ENCODE assay signal across 10 cellular contexts in genomic region chr6:167153523-167153959, GRCh38. TPM values are rescaled to one million over a fixed set of nuclear protein-coding genes. Genes with fewer than 3 reads are reported as not detected.
DNase-seq lines count a peak whose midpoint lies in the region; ATAC-seq and TF ChIP-seq lines count a peak whose summit lies in the region.
"Had no signal": no experiment of that assay in that cellular context is flagged by ENCODE, and none has a peak within 500 bp of the region (broad histone marks: within the 10 kb centered on the region; RNA-seq: fewer than 3 reads in every experiment).

No MANE protein-coding gene starts in this region.

- H2BK12ac ChIP-seq in neuronal stem cell (ENCODE audit: low read length): no peak overlapping the region

- CTCF ChIA-PET in T-cell (lab: Charles Lee): interaction anchor here in 1 of 2 donors (0.5 kb wide), 1 partner anchor 354 kb away, joined by 3 read pairs; no protein-coding TSS in a partner anchor

- H3K27me3 ChIP-seq in neuronal stem cell (ENCODE audit: control insufficient read depth in 3 of 3, insufficient read depth in 3 of 3, low read depth in 1 of 3, low read length in 3 of 3): peaks cover 0 to under 1% (median 0%) of the 10 kb centered on the region in 3 experiments
- H3K27me3 ChIP-seq: pancreas had no signal

- peak overlapping the region; percentile 53 to 60 (median 57) for H3K4me3 Mint-ChIP-seq in T-cell

- H3K18ac ChIP-seq in neuronal stem cell (ENCODE audit: low read length): no peak overlapping the region

- H2AFZ ChIP-seq in neuronal stem cell (ENCODE audit: low read length): peak overlapping the region; percentile 54

- H3K27ac Mint-ChIP-seq in T-cell: peak overlapping the region in 1 of 2 donors; percentile 37
- H3K27ac Mint-ChIP-seq: activated naive CD4-positive, alpha-beta T cell treated with anti-CD3 and anti-CD28 coated beads, Interleukin-2, amount 50 U/mL, for 72 hours had no signal

- H3K4me3 ChIP-seq in AG10803 (ENCODE audit: low read length): peak overlapping the region; percentile 37
- H3K4me3 ChIP-seq in neuronal stem cell (ENCODE audit: low read length in 2 of 2): no peak overlapping the region
- no peak overlapping the region for H3K4me3 ChIP-seq in lower leg skin (ENCODE audit: low read depth, poor library complexity, severe bottlenecking)
- H3K4me3 ChIP-seq: pancreas had no signal

- no peaks in the 10 kb centered on the region for H3K36me3 Mint-ChIP-seq in T-cell
- H3K36me3 Mint-ChIP-seq: activated naive CD4-positive, alpha-beta T cell treated with anti-CD3 and anti-CD28 coated beads, Interleukin-2, amount 50 U/mL, for 72 hours had no signal

- H2BK15ac ChIP-seq in neuronal stem cell (ENCODE audit: low read length): no peak overlapping the region

- no peaks in the 10 kb centered on the region for H3K9me3 ChIP-seq in neuronal stem cell (replicated peaks in 1 of 2; ENCODE audit: control insufficient read depth in 2 of 2, insufficient read depth in 1 of 2, low read depth in 1 of 2, low read length in 2 of 2)
- H3K9me3 ChIP-seq: pancreas had no signal

- peak; percentile 27 for DNase-seq in AG10803 (ENCODE audit: low read depth)
- peak in 1 of 34 experiments; percentile 12 for DNase-seq in T-cell
- DNase-seq in neuronal stem cell (ENCODE audit: low spot score): no peak
- no peak for DNase-seq in lower leg skin (ENCODE audit: low spot score in 2 of 2)
- DNase-seq in AG08395 (ENCODE audit: low spot score): no peak
- no peak for DNase-seq in activated gamma-delta T cell treated with Interleukin-2 at 50 U/mL for 16 hours

- H3K9me3 Mint-ChIP-seq in T-cell: no peaks in the 10 kb centered on the region
- H3K9me3 Mint-ChIP-seq: activated naive CD4-positive, alpha-beta T cell treated with anti-CD3 and anti-CD28 coated beads, Interleukin-2, amount 50 U/mL, for 72 hours had no signal

- H3K79me1 ChIP-seq in neuronal stem cell (ENCODE audit: low read depth, low read length): no peaks in the 10 kb centered on the region

- no peaks in the 10 kb centered on the region for H3K36me3 ChIP-seq in neuronal stem cell (replicated peaks in 1 of 2; ENCODE audit: control insufficient read depth in 2 of 2, insufficient read depth in 2 of 2, low read length in 2 of 2)
- H3K36me3 ChIP-seq: pancreas had no signal

- peaks cover 2 to 5% of the 10 kb centered on the region in 2 donors for H3K27me3 Mint-ChIP-seq in T-cell

- no peaks in the 10 kb centered on the region for H3K4me1 ChIP-seq in neuronal stem cell (ENCODE audit: control insufficient read depth in 2 of 2, insufficient read depth in 1 of 2, low read depth in 1 of 2, low read length in 2 of 2)
- H3K4me1 ChIP-seq: pancreas had no signal

- H3K4ac ChIP-seq in neuronal stem cell (ENCODE audit: low read length): no peak overlapping the region

- no peak overlapping the region for H2AK5ac ChIP-seq in neuronal stem cell (ENCODE audit: low read depth, low read length)

- no peak for TF ChIP-seq POLR2A in lower leg skin (IDR thresholded peaks at IDR 0.05)

- intact Hi-C loops in lower leg skin (cut with DNase I; ENCODE audit: low total_unique reads): no loop called here

- POLR2A ChIA-PET in T-cell (lab: Charles Lee): no interaction called here

- peaks cover 0 to 27% (median 12%) of the 10 kb centered on the region in 3 donors for H3K4me1 Mint-ChIP-seq in T-cell

- H3K14ac ChIP-seq in neuronal stem cell (ENCODE audit: low read length): no peak overlapping the region

- H2BK120ac ChIP-seq in neuronal stem cell (ENCODE audit: low read depth, low read length): no peak overlapping the region

- no peak overlapping the region for H3K9ac ChIP-seq in neuronal stem cell (ENCODE audit: low read depth, low read length, poor library complexity)

- H2BK5ac ChIP-seq in neuronal stem cell (ENCODE audit: low read length): no peak overlapping the region

- peak; percentile 57 for ATAC-seq in GM18873 (IDR thresholded peaks at IDR 0.05; ENCODE audit: low FRiP score, unreplicated experiment)
- ATAC-seq in HG03103 (IDR thresholded peaks at IDR 0.05; ENCODE audit: low read depth, unreplicated experiment): peak; percentile 40
- ATAC-seq in T-cell (replicated peaks in 1 of 4): peak in 1 of 4 experiments; percentile 39

- no peak for TF ChIP-seq CTCF in AG10803 (conservative IDR thresholded peaks at IDR 0.05; ENCODE audit: low read length)
- no peak for TF ChIP-seq CTCF in lower leg skin (IDR thresholded peaks at IDR 0.05)

- no CpG with 5 or more reads among the region's 13 CpGs for WGBS in neuronal stem cell (ENCODE audit: extremely low coverage in 2 of 2, insufficient read length in 2 of 2, insufficient replicate concordance in 1 of 2), 2 donors
- 57% methylated on average over 13 of the region's 13 CpGs for WGBS in lower leg skin, 2 donors

- H3K27ac ChIP-seq in neuronal stem cell (replicated peaks; ENCODE audit: low read length): no peak overlapping the region
- H3K27ac ChIP-seq: pancreas had no signal

- H3K4me2 ChIP-seq in neuronal stem cell (ENCODE audit: insufficient read depth, low read length, poor library complexity, severe bottlenecking): no peak overlapping the region

- H3K23ac ChIP-seq in neuronal stem cell (ENCODE audit: low read depth, low read length, poor library complexity): no peak overlapping the region

- H4K8ac ChIP-seq in neuronal stem cell (ENCODE audit: low read depth, low read length): no peak overlapping the region

- H4K91ac ChIP-seq in neuronal stem cell (ENCODE audit: low read depth, low read length, poor library complexity): no peak overlapping the region

RNA-seq across cellular contexts. Expression of gene GPR31, which starts 4.2 kb away (rescaled TPM):
- total RNA-seq in T-cell (not detected), lower leg skin (not detected)
- not detected for polyA plus RNA-seq in neuronal stem cell (2013, experiment 1 of 2)
- polyA plus RNA-seq in neuronal stem cell (2013, experiment 2 of 2): not detected
- total RNA-seq: activated naive CD4-positive, alpha-beta T cell treated with anti-CD3 and anti-CD28 coated beads, Interleukin-2, amount 50 U/mL, for 72 hours; pancreas had no signal
- polyA plus RNA-seq: pancreas had no signal

RNA-seq across cellular contexts. Expression of gene CCR6, which starts 30.6 kb away (rescaled TPM):
- total RNA-seq in T-cell (10 to 100 TPM in 3 of 5 donors, 1 to 10 TPM in 2; 3.2 to 19.4 (median 15.0) TPM), lower leg skin (1 to 10 TPM in 1 of 4 donors, under 1 TPM in 2, not detected in 1; 0.42 to 1.5 (median 0.49) TPM)
- polyA plus RNA-seq in neuronal stem cell (2013, experiment 1 of 2): not detected
- polyA plus RNA-seq in neuronal stem cell (2013, experiment 2 of 2): not detected
- total RNA-seq: activated naive CD4-positive, alpha-beta T cell treated with anti-CD3 and anti-CD28 coated beads, Interleukin-2, amount 50 U/mL, for 72 hours had no signal
